12 cellular contexts compared by ENCODE assay signal in the genomic region with DNA sequence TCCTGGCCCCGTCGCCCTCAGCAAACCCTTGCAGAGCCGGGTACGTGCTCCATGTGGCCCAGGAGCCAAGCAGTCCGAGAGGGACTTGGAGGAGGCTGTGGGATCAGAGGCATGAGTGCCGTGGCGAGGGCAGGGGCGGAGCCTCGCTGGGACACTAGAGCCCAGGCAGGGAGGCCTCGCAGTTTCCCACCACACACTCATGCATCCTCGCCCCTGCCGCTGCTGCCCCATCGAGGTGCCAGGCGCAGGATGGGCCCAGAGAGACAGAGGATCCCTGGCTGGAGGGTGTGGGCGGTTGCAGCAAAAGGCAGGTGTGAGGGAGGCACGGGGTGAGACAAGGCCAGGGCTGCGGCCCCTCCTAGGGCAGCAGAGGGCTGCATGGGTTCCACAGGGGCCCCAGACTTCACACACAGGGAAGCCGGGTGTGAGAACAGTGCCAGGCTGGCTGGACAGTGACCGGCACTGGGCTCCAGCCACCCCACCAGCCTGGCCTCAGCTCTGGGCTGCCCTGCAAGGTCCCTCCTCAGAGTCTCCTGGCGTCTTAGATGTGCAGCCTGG. TPM values are rescaled to one million over a fixed set of nuclear protein-coding genes. Genes with fewer than 3 reads are reported as not detected.
DNase-seq lines count a peak whose midpoint lies in the region; FAIRE-seq and TF ChIP-seq lines count a peak whose summit lies in the region.
"Had no signal": no experiment of that assay in that cellular context is flagged by ENCODE, and none has a peak within 500 bp of the region (broad histone marks: within the 10 kb centered on the region; RNA-seq: fewer than 3 reads in every experiment).

No MANE protein-coding gene starts in this region.

- H3K4me3 ChIP-seq in mesenchymal stem cell (ENCODE audit: insufficient read depth in 1 of 2, low read depth in 1 of 2, low read length in 2 of 2): no peak overlapping the region
- no peak overlapping the region for H3K4me3 ChIP-seq in CD8-positive, alpha-beta memory T cell (ENCODE audit: low read length)

- H2BK15ac ChIP-seq in mesenchymal stem cell (ENCODE audit: low read depth, poor library complexity, severe bottlenecking): peak overlapping the region; percentile 91

- H3K79me1 ChIP-seq in mesenchymal stem cell (replicated peaks; ENCODE audit: low read length, poor library complexity, severe bottlenecking): no peaks in the 10 kb centered on the region

- peak overlapping the region; percentile 91 to 96 for H3K18ac ChIP-seq in mesenchymal stem cell (ENCODE audit: low read depth in 1 of 2, low read length in 2 of 2)

- H3K36me3 Mint-ChIP-seq in HFFc6 (ENCODE audit: low read depth) (peaks cover 48% of the 10 kb centered on the region), MCF 10A (ENCODE audit: insufficient read depth, unreplicated experiment) (peaks cover 35% of the 10 kb centered on the region)
- no peaks in the 10 kb centered on the region for H3K36me3 Mint-ChIP-seq in activated CD4-positive, alpha-beta T cell treated with anti-CD3 and anti-CD28 coated beads, Interleukin-2, amount 10 ng/mL, durations not matched to agents 7 days and 5 days (ENCODE audit: low read depth)
- H3K36me3 Mint-ChIP-seq in CD8-positive, alpha-beta memory T cell: no peaks in the 10 kb centered on the region

- peak overlapping the region; percentile 88 for H3K9ac ChIP-seq in mesenchymal stem cell (ENCODE audit: low read length)
- H3K9ac ChIP-seq: KMS-11 had no signal

- CTCF ChIA-PET in MCF 10A (lab: Yijun Ruan, JAX): interaction anchor here (0.6 to 3.8 kb wide), 4 partner anchors 9 to 253 kb away, joined by 3 to 22 read pairs (median 3); no protein-coding TSS in a partner anchor
- CTCF ChIA-PET in activated CD4-positive, alpha-beta T cell treated with anti-CD3 and anti-CD28 coated beads, Interleukin-2, amount 10 ng/mL, durations not matched to agents 7 days and 5 days (lab: Charles Lee): no interaction called here
- CTCF ChIA-PET in CD8-positive, alpha-beta memory T cell (lab: Charles Lee): no interaction called here

- peak overlapping the region in 1 of 2 experiments; percentile 88 for H3K14ac ChIP-seq in mesenchymal stem cell (ENCODE audit: low read length in 2 of 2)

- BruUV-seq in MCF 10A (replicated peaks; lab: Mats Ljungman, UMichigan): no TSS peak

- POLR2A ChIA-PET in MCF 10A (lab: Yijun Ruan, JAX): interaction anchor here (0.6 to 0.8 kb wide), 3 partner anchors 17 to 114 kb away, joined by 3 to 4 read pairs (median 3); no protein-coding TSS in a partner anchor
- POLR2A ChIA-PET in activated CD4-positive, alpha-beta T cell treated with anti-CD3 and anti-CD28 coated beads, Interleukin-2, amount 10 ng/mL, durations not matched to agents 7 days and 5 days (lab: Charles Lee): no interaction called here
- POLR2A ChIA-PET in CD8-positive, alpha-beta memory T cell (lab: Charles Lee): no interaction called here

- H3K27ac Mint-ChIP-seq in HFFc6 (peak overlapping the region; percentile 95), MCF 10A (ENCODE audit: low read depth, unreplicated experiment) (peak overlapping the region; percentile 96)
- H3K27ac Mint-ChIP-seq in activated CD4-positive, alpha-beta T cell treated with anti-CD3 and anti-CD28 coated beads, Interleukin-2, amount 10 ng/mL, durations not matched to agents 7 days and 5 days: no peak overlapping the region
- H3K27ac Mint-ChIP-seq in CD8-positive, alpha-beta memory T cell: no peak overlapping the region

- intact Hi-C loops in MCF 10A (cut with micrococcal nuclease): loop anchor here (2.0 kb wide), 1 partner anchor 141 kb away; no protein-coding TSS in a partner anchor

- TF ChIP-seq CTCF in HFFc6 (IDR thresholded peaks at IDR 0.05) (no peak), MCF 10A (IDR thresholded peaks at IDR 0.05; ENCODE audit: unreplicated experiment) (no peak)

- H3K4me3 Mint-ChIP-seq in HFFc6 (peak overlapping the region; percentile 72), MCF 10A (ENCODE audit: unreplicated experiment) (peak overlapping the region; percentile 22)
- H3K4me3 Mint-ChIP-seq in activated CD4-positive, alpha-beta T cell treated with anti-CD3 and anti-CD28 coated beads, Interleukin-2, amount 10 ng/mL, durations not matched to agents 7 days and 5 days: no peak overlapping the region
- no peak overlapping the region for H3K4me3 Mint-ChIP-seq in CD8-positive, alpha-beta memory T cell

- peak overlapping the region; percentile 99 for H4K8ac ChIP-seq in mesenchymal stem cell (ENCODE audit: low read length)

- H3K4me1 ChIP-seq in mesenchymal stem cell (ENCODE audit: control insufficient read depth, insufficient read depth, low read depth, low read length): peaks cover 91% of the 10 kb centered on the region
- no peaks in the 10 kb centered on the region for H3K4me1 ChIP-seq in CD8-positive, alpha-beta memory T cell (ENCODE audit: insufficient read depth, low read length)

- peak overlapping the region; percentile 84 to 90 for H2BK12ac ChIP-seq in mesenchymal stem cell (ENCODE audit: low read length in 2 of 2)

- no peak for FAIRE-seq in GM19239 (lab: Jason Lieb, UNC)

- H3K27ac ChIP-seq in mesenchymal stem cell (ENCODE audit: low read length, poor library complexity, severe bottlenecking) (peak overlapping the region; percentile 99), substantia nigra (ENCODE audit: low read depth, low read length, poor library complexity, severe bottlenecking) (peak overlapping the region; percentile 100)
- H3K27ac ChIP-seq in CD8-positive, alpha-beta memory T cell (ENCODE audit: low read depth, low read length): no peak overlapping the region
- H3K27ac ChIP-seq: KMS-11 had no signal

- peaks cover 28 to 80% of the 10 kb centered on the region in 2 experiments for H3K36me3 ChIP-seq in mesenchymal stem cell (ENCODE audit: control insufficient read depth in 1 of 2, insufficient read depth in 2 of 2, low read depth in 1 of 2, low read length in 2 of 2)
- H3K36me3 ChIP-seq in CD8-positive, alpha-beta memory T cell (ENCODE audit: insufficient read depth, low read length): no peaks in the 10 kb centered on the region

- H4K91ac ChIP-seq in mesenchymal stem cell (ENCODE audit: low read length): peak overlapping the region; percentile 99

- no peaks in the 10 kb centered on the region for H3K9me3 ChIP-seq in mesenchymal stem cell (ENCODE audit: control insufficient read depth, low read length)
- H3K9me3 ChIP-seq in CD8-positive, alpha-beta memory T cell (ENCODE audit: low read length): no peaks in the 10 kb centered on the region

- peak overlapping the region; percentile 94 for H2BK5ac ChIP-seq in mesenchymal stem cell (ENCODE audit: low read depth, low read length, poor library complexity, severe bottlenecking)

- DNase-seq in HFFc6: no peak
- DNase-seq in MCF 10A (ENCODE audit: unreplicated experiment): no peak
- peak; percentile 37 for DNase-seq in mesenchymal stem cell
- peak in 3 of 49 donors; percentile 30 to 62 (median 40) for DNase-seq in substantia nigra (lab: John Stamatoyannopoulos, UW)
- DNase-seq in activated CD4-positive, alpha-beta T cell treated with anti-CD3 and anti-CD28 coated beads, Interleukin-2, amount 10 ng/mL, durations not matched to agents 7 days and 5 days: no peak
- no peak for DNase-seq in CD8-positive, alpha-beta memory T cell
- DNase-seq in GM19239 (ENCODE audit: insufficient read length, low spot score): no peak
- no peak for DNase-seq in NCI-H82 treated with DMSO at 0.1 percent for 48 hours (lab: John Stamatoyannopoulos, UW; ENCODE audit: unreplicated experiment)
- DNase-seq: activated naive CD4-positive, alpha-beta T cell treated with Interleukin-2 at 50 U/mL for 16 hours; NCI-H2107; retina had no signal

- peak overlapping the region; percentile 76 to 100 for H3K4ac ChIP-seq in mesenchymal stem cell (ENCODE audit: low read depth in 1 of 2, low read length in 2 of 2)

- H3K27me3 ChIP-seq in mesenchymal stem cell (ENCODE audit: control insufficient read depth in 1 of 2, insufficient read depth in 1 of 2, low read length in 2 of 2): no peaks in the 10 kb centered on the region
- no peaks in the 10 kb centered on the region for H3K27me3 ChIP-seq in CD8-positive, alpha-beta memory T cell (ENCODE audit: insufficient read depth, low read length, poor library complexity, severe bottlenecking)

- H2AK5ac ChIP-seq in mesenchymal stem cell (ENCODE audit: low read length, severe bottlenecking): peak overlapping the region; percentile 96

- peak overlapping the region; percentile 94 for H2BK120ac ChIP-seq in mesenchymal stem cell (ENCODE audit: low read depth, low read length)

- H3K4me1 Mint-ChIP-seq in HFFc6 (ENCODE audit: low read depth) (peaks cover 86% of the 10 kb centered on the region), MCF 10A (ENCODE audit: insufficient read depth, unreplicated experiment) (peaks cover 41% of the 10 kb centered on the region)
- peaks cover 3% of the 10 kb centered on the region for H3K4me1 Mint-ChIP-seq in activated CD4-positive, alpha-beta T cell treated with anti-CD3 and anti-CD28 coated beads, Interleukin-2, amount 10 ng/mL, durations not matched to agents 7 days and 5 days
- H3K4me1 Mint-ChIP-seq in CD8-positive, alpha-beta memory T cell: peaks cover 0 to 7% (median 0%) of the 10 kb centered on the region in 3 donors

- 72% methylated on average over 20 of the region's 20 CpGs for WGBS in mesenchymal stem cell

- H3K27me3 Mint-ChIP-seq in HFFc6 (ENCODE audit: insufficient read depth) (peaks cover 28% of the 10 kb centered on the region), MCF 10A (ENCODE audit: insufficient read depth, unreplicated experiment) (no peaks in the 10 kb centered on the region)
- H3K27me3 Mint-ChIP-seq in activated CD4-positive, alpha-beta T cell treated with anti-CD3 and anti-CD28 coated beads, Interleukin-2, amount 10 ng/mL, durations not matched to agents 7 days and 5 days: peaks cover 10% of the 10 kb centered on the region
- H3K27me3 Mint-ChIP-seq in CD8-positive, alpha-beta memory T cell: peaks cover 8 to 9% of the 10 kb centered on the region in 2 donors

- no peak overlapping the region for H2AFZ ChIP-seq in mesenchymal stem cell (ENCODE audit: low read depth, low read length)

- H3K9me3 Mint-ChIP-seq in HFFc6 (no peaks in the 10 kb centered on the region), MCF 10A (ENCODE audit: unreplicated experiment) (no peaks in the 10 kb centered on the region)
- H3K9me3 Mint-ChIP-seq in activated CD4-positive, alpha-beta T cell treated with anti-CD3 and anti-CD28 coated beads, Interleukin-2, amount 10 ng/mL, durations not matched to agents 7 days and 5 days: no peaks in the 10 kb centered on the region
- H3K9me3 Mint-ChIP-seq in CD8-positive, alpha-beta memory T cell: no peaks in the 10 kb centered on the region

- H3K23ac ChIP-seq in mesenchymal stem cell (ENCODE audit: low read length in 2 of 2): no peak overlapping the region

- no peak overlapping the region for H3K4me2 ChIP-seq in mesenchymal stem cell (ENCODE audit: low read length, poor library complexity, severe bottlenecking)
- H3K4me2 ChIP-seq: KMS-11 had no signal

RNA-seq across cellular contexts. Expression of a gene that starts 7.7 kb away (rescaled TPM):
- total RNA-seq in HFFc6 (2021; fragmentation: NEBNext Ultra II Directional; extraction: Animal tissue kit (Norgen Biotek cat#: 25700)): 100 to 1,000 TPM; 126 to 148 (median 130) TPM
- total RNA-seq in MCF 10A (2022): 58.6 and 68.1 TPM in 2 replicates
- polyA plus RNA-seq in mesenchymal stem cell (2013, experiment 1 of 2): 169 TPM
- 176 TPM for polyA plus RNA-seq in mesenchymal stem cell (2013, experiment 2 of 2)
- total RNA-seq in activated CD4-positive, alpha-beta T cell treated with anti-CD3 and anti-CD28 coated beads, Interleukin-2, amount 10 ng/mL, durations not matched to agents 7 days and 5 days: under 1 TPM in 1 of 2 experiments, not detected in 1; 0.04 TPM
- total RNA-seq in CD8-positive, alpha-beta memory T cell: under 1 TPM; 0.88 to 0.95 TPM
- polyA plus RNA-seq in CD8-positive, alpha-beta memory T cell: not detected

RNA-seq across cellular contexts. Expression of a gene that starts 25.0 kb away (rescaled TPM):
- not detected for total RNA-seq in HFFc6 (2021; fragmentation: NEBNext Ultra II Directional; extraction: Animal tissue kit (Norgen Biotek cat#: 25700))
- not detected in 2 replicates for total RNA-seq in MCF 10A (2022)
- polyA plus RNA-seq in mesenchymal stem cell (2013, experiment 1 of 2): not detected
- polyA plus RNA-seq in mesenchymal stem cell (2013, experiment 2 of 2): not detected
- total RNA-seq in activated CD4-positive, alpha-beta T cell treated with anti-CD3 and anti-CD28 coated beads, Interleukin-2, amount 10 ng/mL, durations not matched to agents 7 days and 5 days: not detected
- not detected for total RNA-seq in CD8-positive, alpha-beta memory T cell
- polyA plus RNA-seq in CD8-positive, alpha-beta memory T cell: not detected

RNA-seq across cellular contexts. Expression of a gene that starts 36.8 kb away (rescaled TPM):
- not detected for total RNA-seq in HFFc6 (2021; fragmentation: NEBNext Ultra II Directional; extraction: Animal tissue kit (Norgen Biotek cat#: 25700))
- total RNA-seq in MCF 10A (2022): not detected in 2 replicates
- polyA plus RNA-seq in mesenchymal stem cell (2013, experiment 1 of 2): not detected
- not detected for polyA plus RNA-seq in mesenchymal stem cell (2013, experiment 2 of 2)
- not detected for total RNA-seq in activated CD4-positive, alpha-beta T cell treated with anti-CD3 and anti-CD28 coated beads, Interleukin-2, amount 10 ng/mL, durations not matched to agents 7 days and 5 days
- total RNA-seq in CD8-positive, alpha-beta memory T cell: not detected
- not detected for polyA plus RNA-seq in CD8-positive, alpha-beta memory T cell

Comparison
In these comparisons a context has a peak if more than half of its experiments do, and no peak if none do; other contexts are left out.
1. H3K27ac Mint-ChIP-seq: peak in HFFc6 (single experiment) and MCF 10A (single experiment); none in activated CD4-positive, alpha-beta T cell treated with anti-CD3 and anti-CD28 coated beads, Interleukin-2, amount 10 ng/mL, durations not matched to agents 7 days and 5 days (single experiment) and CD8-positive, alpha-beta memory T cell (0 of 8).
2. H3K4me3 Mint-ChIP-seq: peak in HFFc6 (single experiment) and MCF 10A (single experiment); none in activated CD4-positive, alpha-beta T cell treated with anti-CD3 and anti-CD28 coated beads, Interleukin-2, amount 10 ng/mL, durations not matched to agents 7 days and 5 days (single experiment) and CD8-positive, alpha-beta memory T cell (0 of 7).
3. RNA of a gene that starts 7.7 kb away (total RNA-seq): 126 to 148 TPM in HFFc6 and 58.6 to 68.1 TPM in MCF 10A; 0.88 to 0.95 TPM in CD8-positive, alpha-beta memory T cell and 0.04 TPM in activated CD4-positive, alpha-beta T cell treated with anti-CD3 and anti-CD28 coated beads, Interleukin-2, amount 10 ng/mL, durations not matched to agents 7 days and 5 days; every median in the first group is over 10 times any median in the second.